In the genomic region with DNA sequence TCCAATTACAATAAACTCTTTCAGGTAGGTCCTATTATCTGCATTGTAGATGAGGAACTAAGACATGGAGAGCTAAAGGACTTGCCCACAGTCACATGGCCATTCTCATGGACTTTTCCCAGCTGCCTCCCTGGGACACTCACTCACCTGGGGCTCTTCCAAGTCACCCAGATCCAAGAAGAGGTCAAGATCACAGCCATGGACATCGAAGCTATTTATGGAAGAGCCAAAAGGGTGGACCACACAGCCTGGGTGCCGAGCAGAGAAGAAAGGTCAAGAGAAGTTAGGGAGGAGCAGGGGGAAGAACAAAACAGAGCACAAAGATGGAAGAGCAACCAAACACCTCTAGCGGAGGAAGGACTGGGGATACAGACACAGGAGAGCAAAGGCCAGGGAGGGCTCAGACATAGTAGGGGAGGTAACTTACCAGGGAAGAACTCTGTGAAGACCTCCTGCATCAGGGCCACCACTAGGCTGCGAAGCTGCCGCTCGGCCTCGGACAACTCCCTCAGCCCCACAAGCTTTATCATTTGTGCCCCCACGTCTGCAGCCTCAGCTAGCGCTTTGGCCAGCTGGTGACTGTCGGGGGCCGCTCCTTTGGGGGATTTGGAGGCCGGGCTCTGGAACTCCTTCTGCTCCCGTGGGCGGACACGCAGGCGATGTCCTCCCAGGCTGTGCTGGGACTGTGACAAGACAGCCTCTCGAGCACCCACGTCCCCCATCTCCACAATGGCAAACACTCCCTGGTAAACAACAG, we compare ENCODE assay signal across 20 cellular contexts.
"Had no signal": no experiment of that assay in that cellular context is flagged by ENCODE, and none has a peak within 500 bp of the region (broad histone marks: within the 10 kb centered on the region; RNA-seq: fewer than 3 reads in every experiment).

No MANE protein-coding gene starts in this region.

- H3K9me3 ChIP-seq: body of pancreas, gastroesophageal sphincter, mucosa of descending colon, sigmoid colon, thyroid gland had no signal

- H3K4me1 Mint-ChIP-seq: activated CD8-positive, alpha-beta memory T cell treated with anti-CD3 and anti-CD28 coated beads, Interleukin-2, amount 10 ng/mL, durations not matched to agents 7 days and 5 days; immature natural killer cell; neural progenitor cell; WTC11 had no signal

- H3K4me3 ChIP-seq: body of pancreas, gastroesophageal sphincter, mucosa of descending colon, neural progenitor cell, sigmoid colon, SK-N-MC, thyroid gland had no signal

- H3K27ac ChIP-seq: body of pancreas, gastroesophageal sphincter, neural progenitor cell, sigmoid colon, SK-N-MC, thyroid gland had no signal

- H3K9me3 Mint-ChIP-seq: activated CD4-positive, alpha-beta memory T cell treated with anti-CD3 and anti-CD28 coated beads, Interleukin-2, amount 10 ng/mL, durations not matched to agents 7 days and 5 days; activated naive CD4-positive, alpha-beta T cell treated with anti-CD3 and anti-CD28 coated beads, Interleukin-2, amount 10 ng/mL, durations not matched to agents 7 days and 5 days; activated T-helper 2 cell treated with anti-CD3 and anti-CD28 coated beads, Interferon-gamma antibody, Interleukin-2, Interleukin-4, amounts not matched to agents 10 μg/mL and 5 μg/mL and 100 μg/mL, durations not matched to agents 14 hours and 24 hours and 36 hours; immature natural killer cell; naive B cell; neural progenitor cell; WTC11 had no signal

- H3K27me3 ChIP-seq: body of pancreas, gastroesophageal sphincter, neural progenitor cell, sigmoid colon, thyroid gland had no signal

- H3K4me1 ChIP-seq: neural progenitor cell had no signal

- H3K4me3 Mint-ChIP-seq: activated CD4-positive, alpha-beta memory T cell treated with anti-CD3 and anti-CD28 coated beads, Interleukin-2, amount 10 ng/mL, durations not matched to agents 7 days and 5 days; activated CD8-positive, alpha-beta memory T cell treated with anti-CD3 and anti-CD28 coated beads, Interleukin-2, amount 10 ng/mL, durations not matched to agents 7 days and 5 days; activated naive CD4-positive, alpha-beta T cell treated with anti-CD3 and anti-CD28 coated beads, Interleukin-2, amount 10 ng/mL, durations not matched to agents 7 days and 5 days; immature natural killer cell; naive B cell; neural progenitor cell; WTC11 had no signal

- DNase-seq: activated CD4-positive, alpha-beta memory T cell treated with anti-CD3 and anti-CD28 coated beads, Interleukin-2, amount 10 ng/mL, durations not matched to agents 7 days and 5 days; activated CD4-positive, alpha-beta T cell treated with anti-CD3 and anti-CD28 coated beads for 48 hours; activated CD8-positive, alpha-beta memory T cell treated with anti-CD3 and anti-CD28 coated beads, Interleukin-2, amount 10 ng/mL, durations not matched to agents 7 days and 5 days; activated naive CD4-positive, alpha-beta T cell treated with anti-CD3 and anti-CD28 coated beads, Interleukin-2, amount 10 ng/mL, durations not matched to agents 7 days and 5 days; amygdala; body of pancreas; caudate nucleus; immature natural killer cell; mesenchymal stem cell; naive B cell; sigmoid colon; stimulated activated CD4-positive, alpha-beta T cell treated with anti-CD3 and anti-CD28 coated beads, Interleukin-4, amount 100 ng/mL, for 4 hours; stimulated activated naive CD4-positive, alpha-beta T cell; thyroid gland had no signal

- ATAC-seq: activated CD8-positive, alpha-beta memory T cell treated with anti-CD3 and anti-CD28 coated beads, Interleukin-2, amount 10 ng/mL, durations not matched to agents 7 days and 5 days; body of pancreas; gastroesophageal sphincter; mucosa of descending colon; WTC11 had no signal

- H3K36me3 ChIP-seq: neural progenitor cell had no signal

- H3K9ac ChIP-seq: neural progenitor cell had no signal

- H3K27me3 Mint-ChIP-seq: activated CD4-positive, alpha-beta memory T cell treated with anti-CD3 and anti-CD28 coated beads, Interleukin-2, amount 10 ng/mL, durations not matched to agents 7 days and 5 days; activated CD8-positive, alpha-beta memory T cell treated with anti-CD3 and anti-CD28 coated beads, Interleukin-2, amount 10 ng/mL, durations not matched to agents 7 days and 5 days; activated naive CD4-positive, alpha-beta T cell treated with anti-CD3 and anti-CD28 coated beads, Interleukin-2, amount 10 ng/mL, durations not matched to agents 7 days and 5 days; naive B cell had no signal

- H3K27ac Mint-ChIP-seq: activated CD4-positive, alpha-beta memory T cell treated with anti-CD3 and anti-CD28 coated beads, Interleukin-2, amount 10 ng/mL, durations not matched to agents 7 days and 5 days; activated CD8-positive, alpha-beta memory T cell treated with anti-CD3 and anti-CD28 coated beads, Interleukin-2, amount 10 ng/mL, durations not matched to agents 7 days and 5 days; activated naive CD4-positive, alpha-beta T cell treated with anti-CD3 and anti-CD28 coated beads, Interleukin-2, amount 10 ng/mL, durations not matched to agents 7 days and 5 days; activated T-helper 2 cell treated with anti-CD3 and anti-CD28 coated beads, Interferon-gamma antibody, Interleukin-2, Interleukin-4, amounts not matched to agents 10 μg/mL and 5 μg/mL and 100 μg/mL, durations not matched to agents 14 hours and 24 hours and 36 hours; neural progenitor cell; WTC11 had no signal
